In genomic region chr3:46984591-46985459, GRCh38 we compare ENCODE assay signal across 18 cellular contexts. TPM values are rescaled to one million over a fixed set of nuclear protein-coding genes. Genes with fewer than 3 reads are reported as not detected.
DNase-seq lines count a peak whose midpoint lies in the region; ATAC-seq, FAIRE-seq and TF ChIP-seq lines count a peak whose summit lies in the region.
"Had no signal": no experiment of that assay in that cellular context is flagged by ENCODE, and none has a peak within 500 bp of the region (broad histone marks: within the 10 kb centered on the region; RNA-seq: fewer than 3 reads in every experiment).

No MANE protein-coding gene starts in this region.

- H2AFZ ChIP-seq in K562 (ENCODE audit: low read depth, low read length) (no peak overlapping the region), neuronal stem cell (ENCODE audit: low read length) (no peak overlapping the region)

- H2BK15ac ChIP-seq in neuronal stem cell (ENCODE audit: low read length): peak overlapping the region; percentile 67

- H3K4me2 ChIP-seq in K562 (ENCODE audit: insufficient read depth, low read length) (no peak overlapping the region), neuronal stem cell (ENCODE audit: insufficient read depth, low read length, poor library complexity, severe bottlenecking) (no peak overlapping the region)

- no peak for TF ChIP-seq EP300 in K562 (IDR thresholded peaks at IDR 0.05; ENCODE audit: low read length)

- peak overlapping the region; percentile 85 for H3K23ac ChIP-seq in neuronal stem cell (ENCODE audit: low read depth, low read length, poor library complexity)

- peaks cover 66% of the 10 kb centered on the region for H3K79me2 ChIP-seq in K562 (ENCODE audit: control insufficient read depth, insufficient read depth, low read length)

- no peak for DNase-seq in activated CD4-positive, alpha-beta T cell treated with anti-CD3 and anti-CD28 coated beads for 36 hours
- DNase-seq in activated CD4-positive, alpha-beta T cell treated with anti-CD3 and anti-CD28 coated beads for 4 hours: no peak
- peak in 1 of 5 donors; percentile 25 for DNase-seq in CD8-positive, alpha-beta memory T cell
- no peak for DNase-seq in K562 (ENCODE audit: extremely low read depth in 1 of 4, low spot score in 3 of 4)
- DNase-seq in neuronal stem cell (ENCODE audit: low spot score): no peak
- no peak for DNase-seq in NCI-H2196 treated with DMSO at 0.1 percent for 48 hours (lab: John Stamatoyannopoulos, UW; ENCODE audit: unreplicated experiment)
- DNase-seq in DMS79 treated with DMSO at 0.1 percent for 48 hours (lab: John Stamatoyannopoulos, UW): no peak
- no peak for DNase-seq in SKM-1 treated with dmso at 0.1 percent for 144 hours (lab: John Stamatoyannopoulos, UW; ENCODE audit: unreplicated experiment)
- DNase-seq: cortex of kidney, erythroblast, midbrain, NCI-H2081 treated with DMSO at 0.1 percent for 48 hours, NCI-H748 treated with DMSO at 0.1 percent for 48 hours, ovary, small intestine, SW 1271, upper lobe of right lung had no signal

- peaks cover 6% of the 10 kb centered on the region for H3K36me3 ChIP-seq in CD8-positive, alpha-beta memory T cell (ENCODE audit: insufficient read depth, low read length)
- H3K36me3 ChIP-seq in K562 (ENCODE audit: control insufficient read depth, insufficient read depth, low read length): peaks cover 15% of the 10 kb centered on the region; the same call in 2 of the 3 replicates
- peaks cover 0 to 2% of the 10 kb centered on the region in 2 donors for H3K36me3 ChIP-seq in neuronal stem cell (replicated peaks in 1 of 2; ENCODE audit: control insufficient read depth in 2 of 2, insufficient read depth in 2 of 2, low read length in 2 of 2)
- H3K36me3 ChIP-seq: ovary, upper lobe of right lung had no signal

- TF ChIP-seq POLR2A in K562 (conservative IDR thresholded peaks at IDR 0.05): no peak

- H3K27ac ChIP-seq in CD8-positive, alpha-beta memory T cell (ENCODE audit: low read depth, low read length): no peak overlapping the region
- H3K27ac ChIP-seq in K562 (ENCODE audit: extremely low read depth, low read depth, low read length): no peak overlapping the region; the same call in 2 of the 3 replicates
- no peak overlapping the region for H3K27ac ChIP-seq in neuronal stem cell (replicated peaks; ENCODE audit: low read length)
- H3K27ac ChIP-seq: ovary had no signal

- peak overlapping the region in 1 of 2 experiments; percentile 95; a peak in 2 of 4 replicates for H3K9ac ChIP-seq in K562 (ENCODE audit: insufficient read depth in 1 of 2, low read depth in 2 of 2, low read length in 2 of 2)
- peak overlapping the region; percentile 68 for H3K9ac ChIP-seq in neuronal stem cell (ENCODE audit: low read depth, low read length, poor library complexity)

- CTCF ChIA-PET in activated CD4-positive, alpha-beta T cell treated with anti-CD3 and anti-CD28 coated beads for 36 hours (lab: Charles Lee): interaction anchor here (0.7 kb wide), 1 partner anchor 14 kb away, joined by 3 read pairs; no protein-coding TSS in a partner anchor
- CTCF ChIA-PET in CD8-positive, alpha-beta memory T cell (lab: Charles Lee): interaction anchor here (1.0 to 1.3 kb wide), 3 partner anchors 10 to 140 kb away, joined by 3 to 4 read pairs (median 3); no protein-coding TSS in a partner anchor
- CTCF ChIA-PET in K562 (lab: Yijun Ruan, JAX; ENCODE audit: low intra/inter-chr PET ratio): no interaction called here

- H3K4me1 ChIP-seq in CD8-positive, alpha-beta memory T cell (ENCODE audit: insufficient read depth, low read length): peaks cover 89% of the 10 kb centered on the region
- H3K4me1 ChIP-seq in K562 (replicated peaks in 1 of 2; ENCODE audit: control insufficient read depth in 2 of 2, insufficient read depth in 2 of 2, low read length in 2 of 2) (peaks cover 44 to 78% of the 10 kb centered on the region in 2 experiments), neuronal stem cell (ENCODE audit: control insufficient read depth in 2 of 2, insufficient read depth in 1 of 2, low read depth in 1 of 2, low read length in 2 of 2) (peaks cover 9 to 10% of the 10 kb centered on the region in 2 donors)

- H2BK120ac ChIP-seq in neuronal stem cell (ENCODE audit: low read depth, low read length): no peak overlapping the region

- intact Hi-C loops in activated CD4-positive, alpha-beta T cell treated with anti-CD3 and anti-CD28 coated beads for 36 hours (cut with DNase I, micrococcal nuclease): loop anchor here in 1 of 2 experiments (5.0 kb wide), 1 partner anchor 33 kb away; no protein-coding TSS in a partner anchor
- intact Hi-C loops in K562 (cut with micrococcal nuclease): no loop called here

- POLR2A ChIA-PET in activated CD4-positive, alpha-beta T cell treated with anti-CD3 and anti-CD28 coated beads for 36 hours (lab: Charles Lee): no interaction called here
- POLR2A ChIA-PET in CD8-positive, alpha-beta memory T cell (lab: Charles Lee): no interaction called here
- POLR2A ChIA-PET in K562 (lab: Yijun Ruan, JAX): interaction anchor here (0.5 to 2.0 kb wide), 5 partner anchors 9 to 1714 kb away, joined by 3 to 7 read pairs (median 4); no protein-coding TSS in a partner anchor

- no TSS peak for BruUV-seq in K562 (replicated peaks; lab: Mats Ljungman, UMichigan)

- H3K14ac ChIP-seq in neuronal stem cell (ENCODE audit: low read length): peak overlapping the region; percentile 67

- TF ChIP-seq CTCF in K562 (IDR thresholded peaks at IDR 0.05 in 2 of 3, conservative IDR thresholded peaks at IDR 0.05 in 1 of 3; ENCODE audit: insufficient read depth in 2 of 3, low read depth in 1 of 3, low read length in 3 of 3): no peak

- peak overlapping the region; percentile 35 for H2AK5ac ChIP-seq in neuronal stem cell (ENCODE audit: low read depth, low read length)

- H3K18ac ChIP-seq in neuronal stem cell (ENCODE audit: low read length): no peak overlapping the region

- H4K91ac ChIP-seq in neuronal stem cell (ENCODE audit: low read depth, low read length, poor library complexity): no peak overlapping the region

- TF ChIP-seq RAD21 in K562 (CRISPR knock-in tag; conservative IDR thresholded peaks at IDR 0.05 in 1 of 2, IDR thresholded peaks at IDR 0.05 in 1 of 2): no peak

- H3K9me3 ChIP-seq in CD8-positive, alpha-beta memory T cell (ENCODE audit: low read length): no peaks in the 10 kb centered on the region
- H3K9me3 ChIP-seq in K562 (replicated peaks; ENCODE audit: control insufficient read depth, insufficient read depth, low read depth, low read length): no peaks in the 10 kb centered on the region
- no peaks in the 10 kb centered on the region for H3K9me3 ChIP-seq in neuronal stem cell (replicated peaks in 1 of 2; ENCODE audit: control insufficient read depth in 2 of 2, insufficient read depth in 1 of 2, low read depth in 1 of 2, low read length in 2 of 2)
- H3K9me3 ChIP-seq: ovary, upper lobe of right lung had no signal

- WGBS in K562 (ENCODE audit: insufficient coverage, low coverage, missing lambda C conversion rate): 78% methylated on average over 10 of the region's 11 CpGs
- no CpG with 5 or more reads among the region's 11 CpGs for WGBS in neuronal stem cell (ENCODE audit: extremely low coverage in 2 of 2, insufficient read length in 2 of 2, insufficient replicate concordance in 1 of 2), 2 donors

- no peak overlapping the region for H2BK5ac ChIP-seq in neuronal stem cell (ENCODE audit: low read length)

- no peak for ATAC-seq in activated CD4-positive, alpha-beta T cell treated with anti-CD3 and anti-CD28 coated beads for 36 hours
- ATAC-seq in K562: no peak
- ATAC-seq: upper lobe of right lung, WTC11 had no signal

- H3K27me3 Mint-ChIP-seq in activated CD4-positive, alpha-beta T cell treated with anti-CD3 and anti-CD28 coated beads for 36 hours: no peaks in the 10 kb centered on the region
- no peaks in the 10 kb centered on the region for H3K27me3 Mint-ChIP-seq in CD8-positive, alpha-beta memory T cell

- H3K9me1 ChIP-seq in K562 (ENCODE audit: control insufficient read depth, insufficient read depth, low read length): peaks cover 5% of the 10 kb centered on the region

- H4K20me1 ChIP-seq in K562 (replicated peaks; ENCODE audit: control insufficient read depth, insufficient read depth, low read length): no peaks in the 10 kb centered on the region

- no peak overlapping the region for H2BK12ac ChIP-seq in neuronal stem cell (ENCODE audit: low read length)

- no peaks in the 10 kb centered on the region for H3K9me3 Mint-ChIP-seq in activated CD4-positive, alpha-beta T cell treated with anti-CD3 and anti-CD28 coated beads for 36 hours (ENCODE audit: low read depth)
- no peaks in the 10 kb centered on the region for H3K9me3 Mint-ChIP-seq in CD8-positive, alpha-beta memory T cell
- H3K9me3 Mint-ChIP-seq: WTC11 had no signal

- H3K4ac ChIP-seq in neuronal stem cell (ENCODE audit: low read length): no peak overlapping the region

- FAIRE-seq in K562 (lab: Jason Lieb, UNC): no peak
- FAIRE-seq: small intestine had no signal

- peaks cover 74% of the 10 kb centered on the region for H3K4me1 Mint-ChIP-seq in activated CD4-positive, alpha-beta T cell treated with anti-CD3 and anti-CD28 coated beads for 36 hours
- peaks cover 75 to 90% (median 86%) of the 10 kb centered on the region in 3 donors for H3K4me1 Mint-ChIP-seq in CD8-positive, alpha-beta memory T cell

- peak overlapping the region; percentile 31 for H3K27ac Mint-ChIP-seq in activated CD4-positive, alpha-beta T cell treated with anti-CD3 and anti-CD28 coated beads for 36 hours
- H3K27ac Mint-ChIP-seq in CD8-positive, alpha-beta memory T cell: peak overlapping the region; percentile 37 to 96 (median 88)
- H3K27ac Mint-ChIP-seq: WTC11 had no signal

- H3K4me3 Mint-ChIP-seq in activated CD4-positive, alpha-beta T cell treated with anti-CD3 and anti-CD28 coated beads for 36 hours: no peak overlapping the region
- peak overlapping the region in 6 of 7 donors; percentile 14 to 77 (median 52) for H3K4me3 Mint-ChIP-seq in CD8-positive, alpha-beta memory T cell
- H3K4me3 Mint-ChIP-seq: WTC11 had no signal

- H4K8ac ChIP-seq in neuronal stem cell (ENCODE audit: low read depth, low read length): no peak overlapping the region

- in situ Hi-C loops in K562 (cut with MboI): no loop called here

- H3K4me3 ChIP-seq in CD8-positive, alpha-beta memory T cell (ENCODE audit: low read length): no peak overlapping the region
- H3K4me3 ChIP-seq in K562 (no peak overlapping the region), neuronal stem cell (ENCODE audit: low read length in 2 of 2) (no peak overlapping the region)
- H3K4me3 ChIP-seq: ovary, upper lobe of right lung had no signal

- no peaks in the 10 kb centered on the region for H3K27me3 ChIP-seq in CD8-positive, alpha-beta memory T cell (ENCODE audit: insufficient read depth, low read length, poor library complexity, severe bottlenecking)
- H3K27me3 ChIP-seq in K562 (ENCODE audit: control insufficient read depth in 2 of 2, insufficient read depth in 2 of 2, low read length in 2 of 2): no peaks in the 10 kb centered on the region
- peaks cover 0 to 6% (median 4%) of the 10 kb centered on the region in 3 experiments for H3K27me3 ChIP-seq in neuronal stem cell (ENCODE audit: control insufficient read depth in 3 of 3, insufficient read depth in 3 of 3, low read depth in 1 of 3, low read length in 3 of 3)
- H3K27me3 ChIP-seq: ovary, upper lobe of right lung had no signal

- H3K79me1 ChIP-seq in neuronal stem cell (ENCODE audit: low read depth, low read length): peaks cover 2% of the 10 kb centered on the region

- peaks cover 8% of the 10 kb centered on the region for H3K36me3 Mint-ChIP-seq in activated CD4-positive, alpha-beta T cell treated with anti-CD3 and anti-CD28 coated beads for 36 hours (ENCODE audit: low read depth)
- peaks cover 0 to 23% (median 4%) of the 10 kb centered on the region in 3 donors for H3K36me3 Mint-ChIP-seq in CD8-positive, alpha-beta memory T cell

RNA-seq across cellular contexts. Expression of gene NBEAL2, which starts 5.4 kb away (rescaled TPM):
- 10 to 100 TPM; 83.4 to 84.9 TPM for total RNA-seq in activated CD4-positive, alpha-beta T cell treated with anti-CD3 and anti-CD28 coated beads for 36 hours
- total RNA-seq in CD8-positive, alpha-beta memory T cell: 10 to 100 TPM; 76.2 to 83.5 TPM
- polyA plus RNA-seq in CD8-positive, alpha-beta memory T cell: 12.8 TPM
- 322 and 1,090 TPM in 2 replicates for total RNA-seq in K562 (2011; cell fraction: chromatin; rRNA removed; ENCODE audit: low replicate concordance)
- total RNA-seq in K562 (2011; cell fraction: nucleolus; rRNA removed): 555 and 597 TPM in 2 replicates
- 365 and 370 TPM in 2 replicates for total RNA-seq in K562 (2011; cell fraction: nucleoplasm; rRNA removed)
- 41.3 and 45.2 TPM in 2 replicates for total RNA-seq in K562 (2014; rRNA removed)
- 12.3 and 16.0 TPM in 2 replicates for total RNA-seq in K562 (2014; rRNA removed; fragmentation: Illumina TruSeq; extraction: Trizol)
- total RNA-seq in K562 (2015; rRNA removed; fragmentation: Illumina TruSeq; extraction: Trizol): 23.7 and 23.9 TPM in 2 replicates
- total RNA-seq in K562 (2021): 89.3 and 114 TPM in 2 replicates
- polyA plus RNA-seq in K562 (2011; rRNA removed): 29.6 and 50.4 TPM in 2 replicates
- polyA plus RNA-seq in K562 (2011; cell fraction: cytosol; rRNA removed): 25.6 and 45.5 TPM in 2 replicates
- 557 and 843 TPM in 2 replicates for polyA plus RNA-seq in K562 (2011; cell fraction: nucleus; rRNA removed)
- 66.4 and 174 TPM in 2 replicates for polyA plus RNA-seq in K562 (2012)
- 46.4 and 62.1 TPM in 2 replicates for polyA plus RNA-seq in K562 (2014; fragmentation: Illumina TruSeq; extraction: Trizol)
- under 1 TPM; 0.06 to 0.24 TPM for polyA plus RNA-seq in K562 (2014; fragmentation: Nextera tagmentation; extraction: Ambion mirVana)
- polyA plus RNA-seq in K562 (2014; rRNA removed): 67.5 and 85.5 TPM in 2 replicates
- 8.6 and 16.8 TPM in 2 replicates for polyA minus RNA-seq in K562 (2011; rRNA and poly(A)+ RNA removed)
- 23.5 and 26.4 TPM in 2 replicates for polyA minus RNA-seq in K562 (2011; cell fraction: cytosol; rRNA and poly(A)+ RNA removed)
- 104 and 118 TPM in 2 replicates for polyA minus RNA-seq in K562 (2011; cell fraction: nucleus; rRNA and poly(A)+ RNA removed)
- 5.9 TPM for polyA plus RNA-seq in neuronal stem cell (2013, experiment 1 of 2)
- 6.2 TPM for polyA plus RNA-seq in neuronal stem cell (2013, experiment 2 of 2)

RNA-seq across cellular contexts. Expression of gene CCDC12, which starts 8.3 kb away (rescaled TPM):
- total RNA-seq in activated CD4-positive, alpha-beta T cell treated with anti-CD3 and anti-CD28 coated beads for 36 hours: 10 to 100 TPM; 45.4 to 47.8 TPM
- total RNA-seq in CD8-positive, alpha-beta memory T cell: 10 to 100 TPM; 56.4 to 59.8 TPM
- 114 TPM for polyA plus RNA-seq in CD8-positive, alpha-beta memory T cell
- 140 and 232 TPM in 2 replicates for total RNA-seq in K562 (2011; cell fraction: chromatin; rRNA removed; ENCODE audit: low replicate concordance)
- 143 and 148 TPM in 2 replicates for total RNA-seq in K562 (2011; cell fraction: nucleolus; rRNA removed)
- total RNA-seq in K562 (2011; cell fraction: nucleoplasm; rRNA removed): 188 and 262 TPM in 2 replicates
- total RNA-seq in K562 (2014; rRNA removed): 99.0 and 101 TPM in 2 replicates
- total RNA-seq in K562 (2014; rRNA removed; fragmentation: Illumina TruSeq; extraction: Trizol): 44.4 and 63.0 TPM in 2 replicates
- 104 and 115 TPM in 2 replicates for total RNA-seq in K562 (2015; rRNA removed; fragmentation: Illumina TruSeq; extraction: Trizol)
- 75.2 and 86.9 TPM in 2 replicates for total RNA-seq in K562 (2021)
- polyA plus RNA-seq in K562 (2011; rRNA removed): 47.8 and 54.0 TPM in 2 replicates
- polyA plus RNA-seq in K562 (2011; cell fraction: cytosol; rRNA removed): 53.0 and 53.5 TPM in 2 replicates
- polyA plus RNA-seq in K562 (2011; cell fraction: nucleus; rRNA removed): 82.0 and 85.3 TPM in 2 replicates
- polyA plus RNA-seq in K562 (2012): 77.1 and 114 TPM in 2 replicates
- 105 and 127 TPM in 2 replicates for polyA plus RNA-seq in K562 (2014; fragmentation: Illumina TruSeq; extraction: Trizol)
- 10 to 100 TPM in 1 of 2 experiments, 1 to 10 TPM in 1; 8.9 to 20.9 TPM for polyA plus RNA-seq in K562 (2014; fragmentation: Nextera tagmentation; extraction: Ambion mirVana)
- polyA plus RNA-seq in K562 (2014; rRNA removed): 100 and 201 TPM in 2 replicates
- 50.3 and 53.4 TPM in 2 replicates for polyA minus RNA-seq in K562 (2011; rRNA and poly(A)+ RNA removed)
- polyA minus RNA-seq in K562 (2011; cell fraction: cytosol; rRNA and poly(A)+ RNA removed): 17.4 and 21.1 TPM in 2 replicates
- polyA minus RNA-seq in K562 (2011; cell fraction: nucleus; rRNA and poly(A)+ RNA removed): 81.3 and 87.3 TPM in 2 replicates
- 56.1 TPM for polyA plus RNA-seq in neuronal stem cell (2013, experiment 1 of 2)
- 55.5 TPM for polyA plus RNA-seq in neuronal stem cell (2013, experiment 2 of 2)
